27 cellular contexts compared by ENCODE assay signal in the genomic region with DNA sequence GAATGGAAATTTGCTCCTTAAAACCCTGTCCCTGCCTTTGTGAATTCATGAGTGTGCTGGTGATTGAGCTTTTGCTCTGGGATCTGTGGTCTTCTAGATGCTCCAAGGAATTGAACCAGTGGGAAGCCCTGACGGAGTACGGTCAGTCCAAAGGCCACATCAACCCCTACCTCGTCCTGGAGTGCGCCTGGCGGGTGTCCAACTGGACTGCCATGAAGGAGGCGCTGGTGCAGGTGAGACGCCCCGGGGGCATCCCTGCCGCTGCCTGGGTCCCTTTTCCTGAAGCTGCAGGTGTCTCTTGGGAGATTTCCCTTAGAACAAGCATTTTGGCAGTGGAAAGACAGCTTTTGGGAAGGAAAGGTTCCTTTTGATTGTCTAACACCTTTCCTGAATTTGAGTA.
"Had no signal": no experiment of that assay in that cellular context is flagged by ENCODE, and none has a peak within 500 bp of the region (broad histone marks: within the 10 kb centered on the region; RNA-seq: fewer than 3 reads in every experiment).

No MANE protein-coding gene starts in this region.

- H3K27ac Mint-ChIP-seq: activated CD8-positive, alpha-beta T cell treated with anti-CD3 and anti-CD28 coated beads, Interleukin-2, amount 10 ng/mL, durations not matched to agents 7 days and 5 days; activated naive CD4-positive, alpha-beta T cell treated with anti-CD3 and anti-CD28 coated beads, Interleukin-2, amount 50 U/mL, for 72 hours; activated naive CD8-positive, alpha-beta T cell treated with anti-CD3 and anti-CD28 coated beads, Interleukin-2, amount 50 U/mL, for 24 hours; activated T-cell treated with anti-CD3 and anti-CD28 coated beads, Interleukin-2, amount 50 U/mL, for 72 hours; T-helper 17 cell; WTC11 had no signal

- H3K4me1 Mint-ChIP-seq: activated naive CD8-positive, alpha-beta T cell treated with anti-CD3 and anti-CD28 coated beads, Interleukin-2, amount 50 U/mL, for 24 hours; WTC11 had no signal

- H3K27me3 Mint-ChIP-seq: activated naive CD8-positive, alpha-beta T cell treated with anti-CD3 and anti-CD28 coated beads, Interleukin-2, amount 50 U/mL, for 24 hours; central memory CD8-positive, alpha-beta T cell; T-helper 17 cell had no signal

- H3K4me3 Mint-ChIP-seq: activated CD8-positive, alpha-beta T cell treated with anti-CD3 and anti-CD28 coated beads, Interleukin-2, amount 10 ng/mL, durations not matched to agents 7 days and 5 days; activated naive CD8-positive, alpha-beta T cell treated with anti-CD3 and anti-CD28 coated beads, Interleukin-2, amount 50 U/mL, for 24 hours; activated T-cell treated with anti-CD3 and anti-CD28 coated beads, Interleukin-2, amount 50 U/mL, for 72 hours; central memory CD8-positive, alpha-beta T cell; T-helper 17 cell; WTC11 had no signal

- H3K27me3 ChIP-seq: ascending aorta, body of pancreas had no signal

- DNase-seq: activated CD4-positive, alpha-beta T cell treated with anti-CD3 and anti-CD28 coated beads for 48 hours; activated CD4-positive, alpha-beta T cell treated with anti-CD3 and anti-CD28 coated beads, Interleukin-2, amount 50 U/mL, for 4 hours; activated CD4-positive, CD25-positive, alpha-beta regulatory T cell treated with anti-CD3 and anti-CD28 coated beads, Interleukin-2, amount 50 U/mL, for 72 hours; activated CD8-positive, alpha-beta T cell treated with anti-CD3 and anti-CD28 coated beads, Interleukin-2, amount 10 ng/mL, durations not matched to agents 7 days and 5 days; activated naive CD4-positive, alpha-beta T cell treated with Interleukin-2 at 50 U/mL for 16 hours; activated naive CD8-positive, alpha-beta T cell treated with anti-CD3 and anti-CD28 coated beads, Interleukin-2, amount 50 U/mL, for 24 hours; activated T-cell treated with anti-CD3 and anti-CD28 coated beads, Interleukin-2, amount 50 U/mL, for 72 hours; amniotic stem cell; body of pancreas; Karpas-422; MM.1S; NCI-H1105; NCI-H1436; NCI-H1930; NCI-H2107; NCI-H2171 treated with DMSO at 0.1 percent for 48 hours; NCI-H226; NCI-H526; NCI-H82; SIG-M5; T-helper 17 cell; T-helper 9 cell had no signal

- H3K9me3 Mint-ChIP-seq: activated naive CD4-positive, alpha-beta T cell treated with anti-CD3 and anti-CD28 coated beads, Interleukin-2, amount 50 U/mL, for 72 hours; activated naive CD8-positive, alpha-beta T cell treated with anti-CD3 and anti-CD28 coated beads, Interleukin-2, amount 50 U/mL, for 24 hours; activated T-cell treated with anti-CD3 and anti-CD28 coated beads, Interleukin-2, amount 50 U/mL, for 72 hours; central memory CD8-positive, alpha-beta T cell; WTC11 had no signal

- H3K4me3 ChIP-seq: ascending aorta, body of pancreas, K562 had no signal

- H3K4me1 ChIP-seq: ascending aorta, body of pancreas had no signal

- H3K9me3 ChIP-seq: ascending aorta, body of pancreas had no signal

- H3K27ac ChIP-seq: ascending aorta, body of pancreas had no signal
